ENCODE assay signal across 8 cellular contexts in genomic region chr15:38073278-38073930, GRCh38.
A peak's percentile ranks its signal among the peaks of the same experiment; 100 is the strongest.
DNase-seq lines count a peak whose midpoint lies in the region; ATAC-seq and TF ChIP-seq lines count a peak whose summit lies in the region.

No MANE protein-coding gene starts in this region.

- in situ Hi-C loops in mammary epithelial cell (cut with MboI; ENCODE audit: low sequenced_read_pairs in 2 of 2): no loop called here

- WGBS in mammary epithelial cell (ENCODE audit: low coverage, missing lambda C conversion rate): 2% methylated on average over 9 of the region's 15 CpGs
- WGBS in right lobe of liver (ENCODE audit: insufficient coverage, low coverage, low lambda C conversion rate, missing lambda C conversion rate): 10% methylated on average over 15 of the region's 15 CpGs
- WGBS in upper lobe of left lung, 2 donors: 24 to 25% methylated on average over 15 of the region's 15 CpGs

- intact Hi-C loops in mammary epithelial cell (cut with micrococcal nuclease): loop anchor here (2.0 kb wide), 1 partner anchor 57 kb away; no protein-coding TSS in a partner anchor
- intact Hi-C loops in right lobe of liver (cut with DNase I): no loop called here

- H3K9ac ChIP-seq in mammary epithelial cell (ENCODE audit: insufficient read depth, low read length): peak overlapping the region; percentile 87

- no peaks in the 10 kb centered on the region for H3K79me2 ChIP-seq in mammary epithelial cell (ENCODE audit: insufficient read depth, low read length)

- H4K20me1 ChIP-seq in mammary epithelial cell (ENCODE audit: insufficient read depth, low read length): no peaks in the 10 kb centered on the region

- H3K4me1 ChIP-seq in mammary epithelial cell (ENCODE audit: insufficient read depth, low read length) (peaks cover 72% of the 10 kb centered on the region), right lobe of liver (peaks cover 0 to 5% (median 0%) of the 10 kb centered on the region in 4 donors), upper lobe of left lung (peaks cover 33 to 38% (median 37%) of the 10 kb centered on the region in 4 donors)

- no peaks in the 10 kb centered on the region for H3K36me3 ChIP-seq in mammary epithelial cell (ENCODE audit: insufficient read depth, low read length)
- H3K36me3 ChIP-seq in right lobe of liver: no peaks in the 10 kb centered on the region
- no peaks in the 10 kb centered on the region for H3K36me3 ChIP-seq in upper lobe of left lung

- ATAC-seq in right lobe of liver: peak; percentile 50 to 70 (median 54)
- no peak for ATAC-seq in upper lobe of left lung (ENCODE audit: low FRiP score in 2 of 2)
- ATAC-seq in GM18517 (IDR thresholded peaks at IDR 0.05; ENCODE audit: unreplicated experiment): no peak
- no peak for ATAC-seq in GM18520 (IDR thresholded peaks at IDR 0.05; ENCODE audit: unreplicated experiment)

- H3K4me3 ChIP-seq in mammary epithelial cell (replicated peaks in 1 of 3; ENCODE audit: insufficient read depth in 1 of 3, low read depth in 2 of 3, low read length in 3 of 3) (peak overlapping the region; percentile 25 to 50 (median 49)), right lobe of liver (peak overlapping the region; percentile 54 to 76 (median 61)), upper lobe of left lung (peak overlapping the region in 3 of 4 donors; percentile 50 to 59 (median 52))

- TF ChIP-seq CTCF in mammary epithelial cell (conservative IDR thresholded peaks at IDR 0.05 in 1 of 2, IDR thresholded peaks at IDR 0.05 in 1 of 2; ENCODE audit: extremely low read depth in 1 of 2, insufficient read depth in 1 of 2, low read depth in 1 of 2, low read length in 2 of 2) (no peak), right lobe of liver (IDR thresholded peaks at IDR 0.05) (no peak), upper lobe of left lung (IDR thresholded peaks at IDR 0.05) (no peak)

- H3K9me3 ChIP-seq in mammary epithelial cell (replicated peaks; ENCODE audit: insufficient read depth, low read length) (no peaks in the 10 kb centered on the region), right lobe of liver (no peaks in the 10 kb centered on the region), upper lobe of left lung (no peaks in the 10 kb centered on the region)

- CTCF ChIA-PET in activated CD4-positive, alpha-beta T cell treated with anti-CD3 and anti-CD28 coated beads, Interleukin-2, amount 10 ng/mL, durations not matched to agents 7 days and 5 days (lab: Charles Lee): no interaction called here
- CTCF ChIA-PET in mammary epithelial cell (lab: Charles Lee; ENCODE audit: low non-redundant PET): no interaction called here

- H3K4me1 Mint-ChIP-seq in activated CD4-positive, alpha-beta T cell treated with anti-CD3 and anti-CD28 coated beads, Interleukin-2, amount 10 ng/mL, durations not matched to agents 7 days and 5 days: peaks cover 17% of the 10 kb centered on the region

- dilution Hi-C loops in mammary epithelial cell (cut with HindIII; ENCODE audit: low sequenced_read_pairs): no loop called here

- H3K27ac ChIP-seq in mammary epithelial cell (ENCODE audit: insufficient read depth, low read depth, low read length): peak overlapping the region; percentile 92
- H3K27ac ChIP-seq in right lobe of liver: peak overlapping the region; percentile 62 to 85 (median 62)
- peak overlapping the region; percentile 87 to 93 (median 90) for H3K27ac ChIP-seq in upper lobe of left lung

- H3K27me3 ChIP-seq in mammary epithelial cell (ENCODE audit: insufficient read depth, low read length) (no peaks in the 10 kb centered on the region), right lobe of liver (no peaks in the 10 kb centered on the region), upper lobe of left lung (no peaks in the 10 kb centered on the region)

- H2AFZ ChIP-seq in mammary epithelial cell (ENCODE audit: low read depth, low read length): peak overlapping the region; percentile 86

- TF ChIP-seq EP300 in upper lobe of left lung (IDR thresholded peaks at IDR 0.05): no peak

- peaks cover 73% of the 10 kb centered on the region for H3K27me3 Mint-ChIP-seq in activated CD4-positive, alpha-beta T cell treated with anti-CD3 and anti-CD28 coated beads, Interleukin-2, amount 10 ng/mL, durations not matched to agents 7 days and 5 days

- H3K4me3 Mint-ChIP-seq in activated CD4-positive, alpha-beta T cell treated with anti-CD3 and anti-CD28 coated beads, Interleukin-2, amount 10 ng/mL, durations not matched to agents 7 days and 5 days: peak overlapping the region; percentile 17

- BruUV-seq in mammary epithelial cell (replicated peaks; lab: Mats Ljungman, UMichigan): TSS peak; percentile 16

- no peak for TF ChIP-seq POLR2A in right lobe of liver (IDR thresholded peaks at IDR 0.05)
- no peak for TF ChIP-seq POLR2A in upper lobe of left lung (IDR thresholded peaks at IDR 0.05)

- no peaks in the 10 kb centered on the region for H3K36me3 Mint-ChIP-seq in activated CD4-positive, alpha-beta T cell treated with anti-CD3 and anti-CD28 coated beads, Interleukin-2, amount 10 ng/mL, durations not matched to agents 7 days and 5 days (ENCODE audit: low read depth)

- no peak for DNase-seq in activated CD4-positive, alpha-beta T cell treated with anti-CD3 and anti-CD28 coated beads, Interleukin-2, amount 10 ng/mL, durations not matched to agents 7 days and 5 days
- DNase-seq in activated CD4-positive, alpha-beta T cell treated with anti-CD3 and anti-CD28 coated beads for 4 hours: no peak
- DNase-seq in mammary epithelial cell: no peak
- DNase-seq in right lobe of liver: peak; percentile 50 to 72 (median 58)
- no peak for DNase-seq in upper lobe of left lung
- no peak for DNase-seq in A172 (ENCODE audit: low spot score)

- peak overlapping the region; percentile 95 for H3K4me2 ChIP-seq in mammary epithelial cell (ENCODE audit: insufficient read depth, low read depth, low read length)

- H3K9me3 Mint-ChIP-seq in activated CD4-positive, alpha-beta T cell treated with anti-CD3 and anti-CD28 coated beads, Interleukin-2, amount 10 ng/mL, durations not matched to agents 7 days and 5 days: no peaks in the 10 kb centered on the region

- POLR2A ChIA-PET in activated CD4-positive, alpha-beta T cell treated with anti-CD3 and anti-CD28 coated beads, Interleukin-2, amount 10 ng/mL, durations not matched to agents 7 days and 5 days (lab: Charles Lee): no interaction called here

- no peak overlapping the region for H3K27ac Mint-ChIP-seq in activated CD4-positive, alpha-beta T cell treated with anti-CD3 and anti-CD28 coated beads, Interleukin-2, amount 10 ng/mL, durations not matched to agents 7 days and 5 days

Comparison
In these comparisons a context has a peak if more than half of its experiments do, and no peak if none do; other contexts are left out.
1. DNase-seq: peak in right lobe of liver (3 of 3); none in activated CD4-positive, alpha-beta T cell treated with anti-CD3 and anti-CD28 coated beads, Interleukin-2, amount 10 ng/mL, durations not matched to agents 7 days and 5 days (single experiment), activated CD4-positive, alpha-beta T cell treated with anti-CD3 and anti-CD28 coated beads for 4 hours (0 of 2), mammary epithelial cell (single experiment), upper lobe of left lung (0 of 2) and A172 (single experiment).
2. ATAC-seq: peak in right lobe of liver (4 of 4); none in upper lobe of left lung (0 of 2), GM18517 (single experiment) and GM18520 (single experiment).
3. Peak in every context shown above with its lines, with median percentiles within 50 percentile points of each other: H3K27ac ChIP-seq and H3K4me3 ChIP-seq.